2 cellular contexts compared by ENCODE assay signal in genomic region chr7:47980648-47981047, GRCh38.
A peak's percentile ranks its signal among the peaks of the same experiment; 100 is the strongest.
TF ChIP-seq lines count a peak whose summit lies in the region.

No MANE protein-coding gene starts in this region.

TF ChIP-seq in HEK293, 187 proteins besides CTCF, POLR2A, EP300 and RAD21:
- peak; percentile 91 for TF ChIP-seq ZNF146 (tag by site-specific recombination; IDR thresholded peaks at IDR 0.05)
- TF ChIP-seq, protein P1, sequence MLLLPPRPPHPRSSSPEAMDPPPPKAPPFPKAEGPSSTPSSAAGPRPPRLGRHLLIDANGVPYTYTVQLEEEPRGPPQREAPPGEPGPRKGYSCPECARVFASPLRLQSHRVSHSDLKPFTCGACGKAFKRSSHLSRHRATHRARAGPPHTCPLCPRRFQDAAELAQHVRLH (tag by site-specific recombination; IDR thresholded peaks at IDR 0.05), result 0 out of 2 replicates have a peak, but pooled peaks have one; percentile 31

TF ChIP-seq in K562, 482 proteins besides CTCF, POLR2A, EP300 and RAD21:
- TF ChIP-seq ZNF146 (CRISPR knock-in tag; IDR thresholded peaks at IDR 0.05; ENCODE audit: unreplicated experiment), result peak; percentile 43
